In genomic region chr10:1009947-1010346, GRCh38 we compare ENCODE assay signal across 11 cellular contexts. TPM values are rescaled to one million over a fixed set of nuclear protein-coding genes. Genes with fewer than 3 reads are reported as not detected.
"Had no signal": no experiment of that assay in that cellular context is flagged by ENCODE, and none has a peak within 500 bp of the region (broad histone marks: within the 10 kb centered on the region; RNA-seq: fewer than 3 reads in every experiment).

No MANE protein-coding gene starts in this region.

RNA-seq across cellular contexts. Expression of gene IDI2, which starts 15.7 kb away (rescaled TPM):
- total RNA-seq: activated naive CD4-positive, alpha-beta T cell treated with anti-CD3 and anti-CD28 coated beads for 36 hours; activated T-cell treated with anti-CD3 and anti-CD28 coated beads, Interleukin-2, amount 50 U/mL, for 4 hours; esophagus muscularis mucosa; foreskin keratinocyte; lower leg skin; mesothelial cell of epicardium; occipital lobe; sigmoid colon; T-cell; temporal lobe; ureter had no signal
- polyA plus RNA-seq: foreskin keratinocyte, sigmoid colon had no signal
